ENCODE assay signal across 1 cellular context in the genomic region with DNA sequence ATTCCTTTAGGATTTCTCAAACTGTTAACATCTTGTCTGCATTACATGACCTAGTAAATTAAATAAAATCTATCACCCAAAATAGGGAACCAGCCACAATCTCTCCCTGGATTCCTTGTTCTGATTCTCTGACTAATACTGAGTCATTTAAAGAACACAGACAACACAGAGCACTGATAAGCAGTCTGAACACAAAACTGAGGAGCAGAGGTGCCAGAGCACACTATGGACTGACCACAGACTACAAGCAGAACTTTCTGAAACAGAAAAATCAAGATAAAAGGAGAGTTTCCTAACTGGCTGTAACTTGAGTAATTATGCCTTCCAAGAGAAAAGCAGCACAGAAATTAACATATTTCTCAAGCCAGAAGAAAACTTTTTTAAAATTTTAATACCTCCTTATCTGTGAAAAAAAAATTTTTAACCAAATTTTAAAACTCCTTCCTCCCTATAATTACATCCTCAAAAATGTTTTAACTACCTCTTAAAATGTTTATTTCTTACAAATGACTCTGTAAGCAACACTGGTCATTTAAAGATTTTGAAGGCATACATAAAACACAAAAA.
A peak's percentile ranks its signal among the peaks of the same experiment; 100 is the strongest.
TF ChIP-seq lines count a peak whose summit lies in the region.

No MANE protein-coding gene starts in this region.

TF ChIP-seq in K562, 482 proteins besides CTCF, POLR2A, EP300 and RAD21 (continued from another document and continues in another):
- TF ChIP-seq, protein P1, sequence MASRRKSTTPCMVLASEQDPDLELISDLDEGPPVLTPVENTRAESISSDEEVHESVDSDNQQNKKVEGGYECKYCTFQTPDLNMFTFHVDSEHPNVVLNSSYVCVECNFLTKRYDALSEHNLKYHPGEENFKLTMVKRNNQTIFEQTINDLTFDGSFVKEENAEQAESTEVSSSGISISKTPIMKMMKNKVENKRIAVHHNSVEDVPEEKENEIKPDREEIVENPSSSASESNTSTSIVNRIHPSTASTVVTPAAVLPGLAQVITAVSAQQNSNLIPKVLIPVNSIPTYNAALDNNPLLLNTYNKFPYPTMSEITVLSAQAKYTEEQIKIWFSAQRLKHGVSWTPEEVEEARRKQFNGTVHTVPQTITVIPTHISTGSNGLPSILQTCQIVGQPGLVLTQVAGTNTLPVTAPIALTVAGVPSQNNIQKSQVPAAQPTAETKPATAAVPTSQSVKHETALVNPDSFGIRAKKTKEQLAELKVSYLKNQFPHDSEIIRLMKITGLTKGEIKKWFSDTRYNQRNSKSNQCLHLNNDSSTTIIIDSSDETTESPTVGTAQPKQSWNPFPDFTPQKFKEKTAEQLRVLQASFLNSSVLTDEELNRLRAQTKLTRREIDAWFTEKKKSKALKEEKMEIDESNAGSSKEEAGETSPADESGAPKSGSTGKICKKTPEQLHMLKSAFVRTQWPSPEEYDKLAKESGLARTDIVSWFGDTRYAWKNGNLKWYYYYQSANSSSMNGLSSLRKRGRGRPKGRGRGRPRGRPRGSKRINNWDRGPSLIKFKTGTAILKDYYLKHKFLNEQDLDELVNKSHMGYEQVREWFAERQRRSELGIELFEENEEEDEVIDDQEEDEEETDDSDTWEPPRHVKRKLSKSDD (conservative IDR thresholded peaks at IDR 0.05; ENCODE audit: low read length), result no peak
- TF ChIP-seq ZNF140 (CRISPR knock-in tag; IDR thresholded peaks at IDR 0.05) (no peak), ZNF175 (CRISPR knock-in tag; IDR thresholded peaks at IDR 0.05; ENCODE audit: low read depth) (no peak), SOX6 (IDR thresholded peaks at IDR 0.05) (peak; percentile 77), MIER1 (IDR thresholded peaks at IDR 0.05; ENCODE audit: low read depth) (no peak), CAMTA2 (CRISPR knock-in tag; conservative IDR thresholded peaks at IDR 0.05) (no peak), IRF2 (CRISPR knock-in tag; IDR thresholded peaks at IDR 0.05) (no peak), RFX1 (IDR thresholded peaks at IDR 0.05) (no peak), ZNF764 (CRISPR knock-in tag; IDR thresholded peaks at IDR 0.05; ENCODE audit: low read depth) (no peak), ZNF766 (CRISPR knock-in tag; conservative IDR thresholded peaks at IDR 0.05) (0 out of 2 replicates have a peak, but pooled peaks have one; percentile 41), NR1H2 (CRISPR knock-in tag; IDR thresholded peaks at IDR 0.05) (no peak), MCM3 (IDR thresholded peaks at IDR 0.05) (no peak), SMARCA5 (IDR thresholded peaks at IDR 0.05) (no peak), KAT8 (IDR thresholded peaks at IDR 0.05; ENCODE audit: low read depth) (no peak), PRMT5 (CRISPR knock-in tag; IDR thresholded peaks at IDR 0.05) (no peak), ASH1L (IDR thresholded peaks at IDR 0.05; ENCODE audit: borderline replicate concordance, low read depth, partially characterized antibody) (no peak), EHMT2 (IDR thresholded peaks at IDR 0.05) (no peak), ZNF431 (CRISPR knock-in tag; IDR thresholded peaks at IDR 0.05) (no peak), ZNF778 (CRISPR knock-in tag; IDR thresholded peaks at IDR 0.05) (no peak), ZNF668 (CRISPR knock-in tag; IDR thresholded peaks at IDR 0.05) (no peak), FOXK2 (conservative IDR thresholded peaks at IDR 0.05 in 1 of 2, IDR thresholded peaks at IDR 0.05 in 1 of 2; ENCODE audit: low read depth in 2 of 2) (no peak), ZSCAN32 (CRISPR knock-in tag; IDR thresholded peaks at IDR 0.05) (no peak), MCM7 (IDR thresholded peaks at IDR 0.05) (no peak), MAFK (IDR thresholded peaks at IDR 0.05; ENCODE audit: low read length) (no peak; the same call in 1 of the 2 replicates), NFIX (CRISPR knock-in tag; IDR thresholded peaks at IDR 0.05; ENCODE audit: low read depth) (no peak), SREBF2 (CRISPR knock-in tag; IDR thresholded peaks at IDR 0.05) (no peak), GABPB1 (CRISPR knock-in tag; IDR thresholded peaks at IDR 0.05) (no peak), HOXB6 (CRISPR knock-in tag; IDR thresholded peaks at IDR 0.05; ENCODE audit: borderline replicate concordance) (no peak), ZC3H11A (IDR thresholded peaks at IDR 0.05; ENCODE audit: low read depth, low read length) (no peak), HIVEP1 (CRISPR knock-in tag; IDR thresholded peaks at IDR 0.05) (no peak), XRCC3 (IDR thresholded peaks at IDR 0.05) (no peak), SMARCC2 (IDR thresholded peaks at IDR 0.05; ENCODE audit: low read depth) (peak; percentile 94), ZNF507 (tag; conservative IDR thresholded peaks at IDR 0.05) (no peak), ZNF780A (CRISPR knock-in tag; IDR thresholded peaks at IDR 0.05) (no peak), GTF2F1 (IDR thresholded peaks at IDR 0.05; ENCODE audit: low read depth, low read length) (no peak), SAP30 (IDR thresholded peaks at IDR 0.05; ENCODE audit: borderline replicate concordance, insufficient read depth, low read depth, low read length, poor library complexity, severe bottlenecking) (no peak), TAF15 (IDR thresholded peaks at IDR 0.05; ENCODE audit: low read depth, low read length) (no peak), CHD1 (IDR thresholded peaks at IDR 0.05; ENCODE audit: low read length) (no peak), HDGF (IDR thresholded peaks at IDR 0.05) (no peak), MTA2 (IDR thresholded peaks at IDR 0.05; ENCODE audit: low read depth) (peak; percentile 41; the same call in 1 of the 2 replicates), SAFB (IDR thresholded peaks at IDR 0.05; ENCODE audit: borderline replicate concordance, low read depth, low read length) (no peak), ZNF124 (CRISPR knock-in tag; IDR thresholded peaks at IDR 0.05) (no peak), U2AF1 (optimal IDR thresholded peaks at IDR 0.05; ENCODE audit: low read depth, low read length) (no peak), ZNF77 (CRISPR knock-in tag; IDR thresholded peaks at IDR 0.05) (no peak), MYNN (IDR thresholded peaks at IDR 0.05) (no peak), MYNN (CRISPR knock-in tag; IDR thresholded peaks at IDR 0.05) (no peak), HDAC2 (IDR thresholded peaks at IDR 0.05) (peak; percentile 97), TCF7 (IDR thresholded peaks at IDR 0.05; ENCODE audit: borderline replicate concordance) (no peak), SMC3 (conservative IDR thresholded peaks at IDR 0.05; ENCODE audit: insufficient read depth, low read depth, low read length) (no peak), NFRKB (IDR thresholded peaks at IDR 0.05; ENCODE audit: low read depth) (no peak), HDAC1 (IDR thresholded peaks at IDR 0.05) (peak; percentile 56 to 98; a peak in 3 of 4 replicates), ZNF12 (CRISPR knock-in tag; IDR thresholded peaks at IDR 0.05) (no peak), TBL1XR1 (IDR thresholded peaks at IDR 0.05; ENCODE audit: low read length in 2 of 2) (peak in 1 of 2 experiments; percentile 76; a peak in 1 of 4 replicates), LARP7 (IDR thresholded peaks at IDR 0.05) (no peak), KAT7 (CRISPR knock-in tag; IDR thresholded peaks at IDR 0.05; ENCODE audit: borderline replicate concordance) (no peak), ZNF274 (IDR thresholded peaks at IDR 0.05; ENCODE audit: borderline replicate concordance, low read depth, low read length) (no peak), ARHGAP35 (IDR thresholded peaks at IDR 0.05; ENCODE audit: partially characterized antibody) (no peak), MTF1 (CRISPR knock-in tag; IDR thresholded peaks at IDR 0.05; ENCODE audit: borderline replicate concordance) (no peak), ZSCAN29 (IDR thresholded peaks at IDR 0.05) (no peak), BRF1 (IDR thresholded peaks at IDR 0.05; ENCODE audit: borderline replicate concordance, extremely low read depth, insufficient read length) (no peak), PYGO2 (tag; IDR thresholded peaks at IDR 0.05) (no peak), ILF3 (IDR thresholded peaks at IDR 0.05; ENCODE audit: borderline replicate concordance) (no peak)
- TF ChIP-seq, protein P2, sequence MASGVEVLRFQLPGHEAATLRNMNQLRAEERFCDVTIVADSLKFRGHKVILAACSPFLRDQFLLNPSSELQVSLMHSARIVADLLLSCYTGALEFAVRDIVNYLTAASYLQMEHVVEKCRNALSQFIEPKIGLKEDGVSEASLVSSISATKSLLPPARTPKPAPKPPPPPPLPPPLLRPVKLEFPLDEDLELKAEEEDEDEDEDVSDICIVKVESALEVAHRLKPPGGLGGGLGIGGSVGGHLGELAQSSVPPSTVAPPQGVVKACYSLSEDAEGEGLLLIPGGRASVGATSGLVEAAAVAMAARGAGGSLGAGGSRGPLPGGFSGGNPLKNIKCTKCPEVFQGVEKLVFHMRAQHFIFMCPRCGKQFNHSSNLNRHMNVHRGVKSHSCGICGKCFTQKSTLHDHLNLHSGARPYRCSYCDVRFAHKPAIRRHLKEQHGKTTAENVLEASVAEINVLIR (CRISPR knock-in tag; IDR thresholded peaks at IDR 0.05), result no peak
- TF ChIP-seq, protein P3, sequence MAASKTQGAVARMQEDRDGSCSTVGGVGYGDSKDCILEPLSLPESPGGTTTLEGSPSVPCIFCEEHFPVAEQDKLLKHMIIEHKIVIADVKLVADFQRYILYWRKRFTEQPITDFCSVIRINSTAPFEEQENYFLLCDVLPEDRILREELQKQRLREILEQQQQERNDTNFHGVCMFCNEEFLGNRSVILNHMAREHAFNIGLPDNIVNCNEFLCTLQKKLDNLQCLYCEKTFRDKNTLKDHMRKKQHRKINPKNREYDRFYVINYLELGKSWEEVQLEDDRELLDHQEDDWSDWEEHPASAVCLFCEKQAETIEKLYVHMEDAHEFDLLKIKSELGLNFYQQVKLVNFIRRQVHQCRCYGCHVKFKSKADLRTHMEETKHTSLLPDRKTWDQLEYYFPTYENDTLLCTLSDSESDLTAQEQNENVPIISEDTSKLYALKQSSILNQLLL (CRISPR knock-in tag; IDR thresholded peaks at IDR 0.05; ENCODE audit: borderline replicate concordance), result no peak
- TF ChIP-seq, protein P4, sequence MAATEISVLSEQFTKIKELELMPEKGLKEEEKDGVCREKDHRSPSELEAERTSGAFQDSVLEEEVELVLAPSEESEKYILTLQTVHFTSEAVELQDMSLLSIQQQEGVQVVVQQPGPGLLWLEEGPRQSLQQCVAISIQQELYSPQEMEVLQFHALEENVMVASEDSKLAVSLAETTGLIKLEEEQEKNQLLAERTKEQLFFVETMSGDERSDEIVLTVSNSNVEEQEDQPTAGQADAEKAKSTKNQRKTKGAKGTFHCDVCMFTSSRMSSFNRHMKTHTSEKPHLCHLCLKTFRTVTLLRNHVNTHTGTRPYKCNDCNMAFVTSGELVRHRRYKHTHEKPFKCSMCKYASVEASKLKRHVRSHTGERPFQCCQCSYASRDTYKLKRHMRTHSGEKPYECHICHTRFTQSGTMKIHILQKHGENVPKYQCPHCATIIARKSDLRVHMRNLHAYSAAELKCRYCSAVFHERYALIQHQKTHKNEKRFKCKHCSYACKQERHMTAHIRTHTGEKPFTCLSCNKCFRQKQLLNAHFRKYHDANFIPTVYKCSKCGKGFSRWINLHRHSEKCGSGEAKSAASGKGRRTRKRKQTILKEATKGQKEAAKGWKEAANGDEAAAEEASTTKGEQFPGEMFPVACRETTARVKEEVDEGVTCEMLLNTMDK (IDR thresholded peaks at IDR 0.05; ENCODE audit: borderline replicate concordance, insufficient read depth, low read depth, low read length, poor library complexity, severe bottlenecking), result no peak
- TF ChIP-seq, protein P5, sequence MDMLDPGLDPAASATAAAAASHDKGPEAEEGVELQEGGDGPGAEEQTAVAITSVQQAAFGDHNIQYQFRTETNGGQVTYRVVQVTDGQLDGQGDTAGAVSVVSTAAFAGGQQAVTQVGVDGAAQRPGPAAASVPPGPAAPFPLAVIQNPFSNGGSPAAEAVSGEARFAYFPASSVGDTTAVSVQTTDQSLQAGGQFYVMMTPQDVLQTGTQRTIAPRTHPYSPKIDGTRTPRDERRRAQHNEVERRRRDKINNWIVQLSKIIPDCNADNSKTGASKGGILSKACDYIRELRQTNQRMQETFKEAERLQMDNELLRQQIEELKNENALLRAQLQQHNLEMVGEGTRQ (CRISPR knock-in tag; IDR thresholded peaks at IDR 0.05), result no peak
- TF ChIP-seq, protein P6, sequence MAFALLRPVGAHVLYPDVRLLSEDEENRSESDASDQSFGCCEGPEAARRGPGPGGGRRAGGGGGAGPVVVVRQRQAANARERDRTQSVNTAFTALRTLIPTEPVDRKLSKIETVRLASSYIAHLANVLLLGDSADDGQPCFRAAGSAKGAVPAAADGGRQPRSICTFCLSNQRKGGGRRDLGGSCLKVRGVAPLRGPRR (CRISPR knock-in tag; IDR thresholded peaks at IDR 0.05), result no peak
- TF ChIP-seq, protein P7, sequence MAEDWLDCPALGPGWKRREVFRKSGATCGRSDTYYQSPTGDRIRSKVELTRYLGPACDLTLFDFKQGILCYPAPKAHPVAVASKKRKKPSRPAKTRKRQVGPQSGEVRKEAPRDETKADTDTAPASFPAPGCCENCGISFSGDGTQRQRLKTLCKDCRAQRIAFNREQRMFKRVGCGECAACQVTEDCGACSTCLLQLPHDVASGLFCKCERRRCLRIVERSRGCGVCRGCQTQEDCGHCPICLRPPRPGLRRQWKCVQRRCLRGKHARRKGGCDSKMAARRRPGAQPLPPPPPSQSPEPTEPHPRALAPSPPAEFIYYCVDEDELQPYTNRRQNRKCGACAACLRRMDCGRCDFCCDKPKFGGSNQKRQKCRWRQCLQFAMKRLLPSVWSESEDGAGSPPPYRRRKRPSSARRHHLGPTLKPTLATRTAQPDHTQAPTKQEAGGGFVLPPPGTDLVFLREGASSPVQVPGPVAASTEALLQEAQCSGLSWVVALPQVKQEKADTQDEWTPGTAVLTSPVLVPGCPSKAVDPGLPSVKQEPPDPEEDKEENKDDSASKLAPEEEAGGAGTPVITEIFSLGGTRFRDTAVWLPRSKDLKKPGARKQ (CRISPR knock-in tag; IDR thresholded peaks at IDR 0.05), result no peak
- TF ChIP-seq, protein P8, sequence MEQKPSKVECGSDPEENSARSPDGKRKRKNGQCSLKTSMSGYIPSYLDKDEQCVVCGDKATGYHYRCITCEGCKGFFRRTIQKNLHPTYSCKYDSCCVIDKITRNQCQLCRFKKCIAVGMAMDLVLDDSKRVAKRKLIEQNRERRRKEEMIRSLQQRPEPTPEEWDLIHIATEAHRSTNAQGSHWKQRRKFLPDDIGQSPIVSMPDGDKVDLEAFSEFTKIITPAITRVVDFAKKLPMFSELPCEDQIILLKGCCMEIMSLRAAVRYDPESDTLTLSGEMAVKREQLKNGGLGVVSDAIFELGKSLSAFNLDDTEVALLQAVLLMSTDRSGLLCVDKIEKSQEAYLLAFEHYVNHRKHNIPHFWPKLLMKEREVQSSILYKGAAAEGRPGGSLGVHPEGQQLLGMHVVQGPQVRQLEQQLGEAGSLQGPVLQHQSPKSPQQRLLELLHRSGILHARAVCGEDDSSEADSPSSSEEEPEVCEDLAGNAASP (IDR thresholded peaks at IDR 0.05), result no peak
- TF ChIP-seq, protein P9, sequence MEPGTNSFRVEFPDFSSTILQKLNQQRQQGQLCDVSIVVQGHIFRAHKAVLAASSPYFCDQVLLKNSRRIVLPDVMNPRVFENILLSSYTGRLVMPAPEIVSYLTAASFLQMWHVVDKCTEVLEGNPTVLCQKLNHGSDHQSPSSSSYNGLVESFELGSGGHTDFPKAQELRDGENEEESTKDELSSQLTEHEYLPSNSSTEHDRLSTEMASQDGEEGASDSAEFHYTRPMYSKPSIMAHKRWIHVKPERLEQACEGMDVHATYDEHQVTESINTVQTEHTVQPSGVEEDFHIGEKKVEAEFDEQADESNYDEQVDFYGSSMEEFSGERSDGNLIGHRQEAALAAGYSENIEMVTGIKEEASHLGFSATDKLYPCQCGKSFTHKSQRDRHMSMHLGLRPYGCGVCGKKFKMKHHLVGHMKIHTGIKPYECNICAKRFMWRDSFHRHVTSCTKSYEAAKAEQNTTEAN (CRISPR knock-in tag; IDR thresholded peaks at IDR 0.05), result no peak
